26 cellular contexts compared by ENCODE assay signal in genomic region chr6:46222286-46222685, GRCh38. TPM values are rescaled to one million over a fixed set of nuclear protein-coding genes. Genes with fewer than 3 reads are reported as not detected.
"Had no signal": no experiment of that assay in that cellular context is flagged by ENCODE, and none has a peak within 500 bp of the region (broad histone marks: within the 10 kb centered on the region; RNA-seq: fewer than 3 reads in every experiment).

No MANE protein-coding gene starts in this region.

- H3K4me1 Mint-ChIP-seq: immature natural killer cell had no signal

- H3K4me1 ChIP-seq: foreskin keratinocyte, left lung had no signal

- H3K36me3 Mint-ChIP-seq: immature natural killer cell, mesothelial cell of epicardium had no signal

- H3K4me3 ChIP-seq: coronary artery, dorsolateral prefrontal cortex, esophagus muscularis mucosa, gastroesophageal sphincter, heart left ventricle, hepatocyte, left lung, lower lobe of right lung, mucosa of descending colon had no signal

- H3K4me3 Mint-ChIP-seq: immature natural killer cell, mesothelial cell of epicardium had no signal

- DNase-seq: dermis blood vessel endothelial cell; dorsolateral prefrontal cortex; effector CD4-positive, alpha-beta T cell; effector memory CD4-positive, alpha-beta T cell; foreskin keratinocyte; heart left ventricle; hypothalamus; immature natural killer cell; islet precursor cell; kidney; kidney glomerular epithelial cell; left colon; left lung; left ventricle myocardium superior; lower lobe of right lung; mesenchymal stem cell; mucosa of descending colon had no signal

- ATAC-seq: foreskin keratinocyte, gastroesophageal sphincter, heart left ventricle, left colon, left lung, left ventricle myocardium superior, lower lobe of right lung, mucosa of descending colon had no signal

- H3K27me3 ChIP-seq: dorsolateral prefrontal cortex, esophagus muscularis mucosa, gastroesophageal sphincter, heart left ventricle, hepatocyte, left lung had no signal

- H3K27ac Mint-ChIP-seq: immature natural killer cell, mesothelial cell of epicardium had no signal

- FAIRE-seq: colon, endothelial cell of umbilical vein, frontal cortex, kidney had no signal

- H3K9me3 ChIP-seq: esophagus muscularis mucosa, gastroesophageal sphincter, left lung, lower lobe of right lung, mucosa of descending colon had no signal

- H3K36me3 ChIP-seq: left lung, lower lobe of right lung had no signal

RNA-seq across cellular contexts. Expression of gene ENPP5, which starts 51.5 kb away (rescaled TPM):
- total RNA-seq: endothelial cell of umbilical vein, lung microvascular endothelial cell had no signal
